ENCODE assay signal across 8 cellular contexts in the genomic region with DNA sequence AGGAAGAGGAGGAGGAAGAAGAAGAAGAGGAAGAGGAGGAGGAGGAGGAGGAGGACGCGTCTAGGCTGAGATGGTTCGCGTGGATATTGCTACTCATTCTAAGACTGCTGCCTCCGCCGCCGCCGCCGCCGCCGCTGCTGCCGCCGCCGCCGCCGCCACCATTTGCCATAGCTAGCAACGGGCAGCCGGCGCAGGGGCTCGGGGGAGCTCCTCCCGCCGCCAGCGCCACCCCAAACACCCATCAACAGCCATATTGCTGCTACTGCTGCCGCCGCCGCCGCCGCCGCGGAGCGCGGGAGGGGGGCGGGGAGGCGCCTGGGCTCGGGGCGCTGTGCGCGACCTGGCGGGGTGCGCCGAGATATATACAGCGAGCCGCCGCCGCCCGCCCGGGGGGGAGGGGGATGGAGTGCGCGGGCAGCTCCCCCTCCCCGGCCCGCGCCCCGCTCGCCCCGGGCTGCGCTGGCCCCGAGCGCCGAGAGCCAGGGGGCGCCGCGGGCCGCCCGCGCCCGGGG. TPM values are rescaled to one million over a fixed set of nuclear protein-coding genes. Genes with fewer than 3 reads are reported as not detected.
A peak's percentile ranks its signal among the peaks of the same experiment; 100 is the strongest.
DNase-seq lines count a peak whose midpoint lies in the region; ATAC-seq and TF ChIP-seq lines count a peak whose summit lies in the region.

A gene (minus strand): TSS at position 335 of the 512 bp plus-strand sequence.

- no peak for TF ChIP-seq CTCF in body of pancreas (IDR thresholded peaks at IDR 0.05)

- peak; percentile 74 for DNase-seq in Daoy (ENCODE audit: low read depth)
- peak; percentile 67 for DNase-seq in LHCN-M2 (ENCODE audit: low read depth)
- peak; percentile 15 to 46 (median 30) for DNase-seq in body of pancreas
- peak; percentile 65 for DNase-seq in islet precursor cell
- DNase-seq in stimulated activated CD8-positive, alpha-beta memory T cell treated with anti-CD3 and anti-CD28 coated beads, Interleukin-4, amount 100 ng/mL, for 48 hours = peak; percentile 32
- no peak for DNase-seq in NOMO-1 treated with dmso at 0.1 percent for 144 hours (lab: John Stamatoyannopoulos, UW; ENCODE audit: unreplicated experiment)
- DNase-seq in MV-4-11 (lab: John Stamatoyannopoulos, UW) = no peak

- H3K9me3 ChIP-seq in body of pancreas = no peaks in the 10 kb centered on the region

- ATAC-seq in body of pancreas = peak; percentile 49
- ATAC-seq in GM21786 (IDR thresholded peaks at IDR 0.05; ENCODE audit: unreplicated experiment) = no peak

- WGBS in body of pancreas, 2 donors = 1 to 3% methylated on average over 20 to 31 of the region's 66 CpGs

- no peaks in the 10 kb centered on the region for H3K36me3 ChIP-seq in body of pancreas (replicated peaks in 1 of 2; ENCODE audit: insufficient read depth in 1 of 2, low read depth in 2 of 2)

- H3K27ac ChIP-seq in body of pancreas = no peak within 1 kb of the TSS

- intact Hi-C loops in body of pancreas (cut with DNase I) = loop anchor here (10.0 kb wide), 1 partner anchor 393 kb away; no protein-coding TSS in a partner anchor

- peak within 1 kb of the TSS in 1 of 2 donors; percentile 46 for H3K4me3 ChIP-seq in body of pancreas

- no peak for TF ChIP-seq POLR2A in body of pancreas (IDR thresholded peaks at IDR 0.05)

- H3K27me3 ChIP-seq in body of pancreas = peaks cover 0 to 9% of the 10 kb centered on the region in 2 donors

- H3K4me1 ChIP-seq in body of pancreas = peaks cover 28% of the 10 kb centered on the region

RNA-seq across cellular contexts. Expression of the gene that starts here (rescaled TPM):
- 28.8 and 32.8 TPM in 2 replicates for total RNA-seq in Daoy (2014; rRNA removed; shearing (Covaris generic))
- total RNA-seq in LHCN-M2 (2014; rRNA removed) = 27.4 and 28.6 TPM in 2 replicates
- polyA plus RNA-seq in LHCN-M2 (2012) = 29.1 TPM
- 1 to 10 TPM; 5.9 to 9.3 TPM for total RNA-seq in body of pancreas

Comparison
In these comparisons a context has a peak if more than half of its experiments do, and no peak if none do; other contexts are left out.
1. DNase-seq: peak in Daoy (single experiment), LHCN-M2 (single experiment), body of pancreas (4 of 4), islet precursor cell (single experiment) and stimulated activated CD8-positive, alpha-beta memory T cell treated with anti-CD3 and anti-CD28 coated beads, Interleukin-4, amount 100 ng/mL, for 48 hours (single experiment); none in NOMO-1 treated with dmso at 0.1 percent for 144 hours (single experiment) and MV-4-11 (single experiment).